Comparison of ENCODE assay signal across 10 cellular contexts in the genomic region with DNA sequence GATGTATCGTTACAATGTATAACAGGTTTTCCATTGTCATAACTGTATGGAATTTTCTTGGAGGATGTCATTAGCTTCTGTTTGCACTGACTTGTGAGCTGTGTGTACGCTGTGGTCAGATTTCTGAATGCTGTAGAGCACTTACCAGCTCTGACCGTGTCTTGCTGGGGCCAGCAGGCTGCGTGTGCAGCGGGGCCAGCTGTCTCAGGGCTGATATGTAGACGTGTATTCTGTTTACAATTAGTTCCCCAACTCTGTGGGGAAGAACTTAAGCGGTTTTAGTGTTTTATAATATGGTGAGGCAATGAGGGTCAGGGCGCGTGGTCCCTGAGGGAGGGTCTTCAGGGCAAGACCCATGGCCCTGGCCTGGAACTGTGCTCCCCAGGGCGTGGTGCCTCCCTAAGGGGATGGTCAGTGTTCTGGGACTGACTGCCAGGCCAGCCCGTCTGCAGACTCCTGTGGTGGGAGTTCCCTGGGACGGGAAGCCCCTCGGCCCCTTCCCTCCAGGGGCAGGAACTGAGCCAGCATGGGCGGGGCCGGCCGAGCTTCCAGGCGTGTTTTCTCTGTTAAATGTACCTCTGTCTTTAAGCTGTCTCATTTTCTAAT. TPM values are rescaled to one million over a fixed set of nuclear protein-coding genes. Genes with fewer than 3 reads are reported as not detected.
DNase-seq lines count a peak whose midpoint lies in the region; FAIRE-seq and TF ChIP-seq lines count a peak whose summit lies in the region.
"Had no signal": no experiment of that assay in that cellular context is flagged by ENCODE, and none has a peak within 500 bp of the region (broad histone marks: within the 10 kb centered on the region; RNA-seq: fewer than 3 reads in every experiment).

No MANE protein-coding gene starts in this region.

- H3K4me1 ChIP-seq in cardiac muscle cell (ENCODE audit: low read depth) (no peaks in the 10 kb centered on the region), sigmoid colon (peaks cover 0 to 49% (median 41%) of the 10 kb centered on the region in 4 donors)

- no peak for TF ChIP-seq CTCF in VCaP (conservative IDR thresholded peaks at IDR 0.05)
- no peak for TF ChIP-seq CTCF in cardiac muscle cell (IDR thresholded peaks at IDR 0.05; ENCODE audit: low read depth, low read length)
- no peak for TF ChIP-seq CTCF in sigmoid colon (IDR thresholded peaks at IDR 0.05)

- H3K36me3 ChIP-seq in cardiac muscle cell (peaks cover 11% of the 10 kb centered on the region), sigmoid colon (peaks cover 12 to 73% (median 43%) of the 10 kb centered on the region in 4 donors)

- intact Hi-C loops in sigmoid colon (cut with DNase I): loop anchor here (5.0 kb wide), 1 partner anchor 124 kb away; no protein-coding TSS in a partner anchor

- no peaks in the 10 kb centered on the region for H3K9me3 ChIP-seq in cardiac muscle cell (ENCODE audit: low read depth)
- H3K9me3 ChIP-seq in sigmoid colon: no peaks in the 10 kb centered on the region

- DNase-seq in GM12891 (ENCODE audit: insufficient read length, low spot score) (no peak), cardiac muscle cell (ENCODE audit: low read depth in 1 of 2, low spot score in 1 of 2) (peak in 1 of 2 donors; percentile 62), sigmoid colon (peak; percentile 90), MV-4-11 (lab: John Stamatoyannopoulos, UW) (no peak), epidermal melanocyte (ENCODE audit: insufficient read length, low spot score) (no peak), NCI-H2171 treated with DMSO at 0.1 percent for 48 hours (lab: John Stamatoyannopoulos, UW) (no peak)
- DNase-seq in activated CD8-positive, alpha-beta memory T cell treated with anti-CD3 and anti-CD28 coated beads, Interleukin-2, amount 50 U/mL, for 4 hours: no peak
- DNase-seq: effector memory CD4-positive, alpha-beta T cell; stimulated activated CD4-positive, alpha-beta T cell treated with anti-CD3 and anti-CD28 coated beads, Interleukin-2, amount 100 ng/mL, for 24 hours had no signal

- TF ChIP-seq POLR2A in GM12891 (IDR thresholded peaks at IDR 0.05; ENCODE audit: low read depth, low read length): no peak
- no peak for TF ChIP-seq POLR2A in sigmoid colon (IDR thresholded peaks at IDR 0.05)

- no peak for TF ChIP-seq EP300 in sigmoid colon (IDR thresholded peaks at IDR 0.05)

- WGBS in sigmoid colon, 2 donors: 56 to 61% methylated on average over 17 of the region's 17 CpGs

- H3K27me3 ChIP-seq in cardiac muscle cell (no peaks in the 10 kb centered on the region), sigmoid colon (no peaks in the 10 kb centered on the region)

- peak; percentile 71 for FAIRE-seq in GM12891 (lab: Jason Lieb, UNC)

- H3K4me3 ChIP-seq in cardiac muscle cell: no peak overlapping the region
- no peak overlapping the region for H3K4me3 ChIP-seq in sigmoid colon

- H3K27ac ChIP-seq in VCaP (peak overlapping the region; percentile 85), cardiac muscle cell (peak overlapping the region; percentile 62), sigmoid colon (peak overlapping the region; percentile 75 to 81 (median 77))

TF ChIP-seq in GM12891, 5 proteins besides CTCF, POLR2A, EP300 and RAD21:
- TF ChIP-seq POU2F2 (IDR thresholded peaks at IDR 0.05; ENCODE audit: low read depth, low read length) (no peak), PAX5 (IDR thresholded peaks at IDR 0.05; ENCODE audit: insufficient read depth, low read length, severe bottlenecking) (no peak), POLR2AphosphoS5 (IDR thresholded peaks at IDR 0.05; ENCODE audit: low read depth, low read length) (no peak), SPI1 (IDR thresholded peaks at IDR 0.05; ENCODE audit: low read depth, low read length) (no peak), TAF1 (IDR thresholded peaks at IDR 0.05; ENCODE audit: low read depth, low read length) (no peak)

RNA-seq across cellular contexts. Expression of a gene that starts 18.7 kb away (rescaled TPM):
- 21.0 TPM for polyA plus RNA-seq in GM12891 (2012; ENCODE audit: low read depth, missing spikeins)
- total RNA-seq in cardiac muscle cell (19.1 and 27.5 TPM in 2 replicates), sigmoid colon (1 to 10 TPM; 1.8 to 7.5 (median 2.0) TPM)
- polyA plus RNA-seq in cardiac muscle cell (12.1 and 15.8 TPM in 2 replicates), sigmoid colon (10 to 100 TPM in 1 of 3 donors, 1 to 10 TPM in 2; 3.6 to 15.7 (median 5.1) TPM)

RNA-seq across cellular contexts. Expression of a gene that starts 19.0 kb away (rescaled TPM):
- polyA plus RNA-seq in GM12891 (2012; ENCODE audit: low read depth, missing spikeins): 11.1 TPM
- 118 and 135 TPM in 2 replicates for total RNA-seq in cardiac muscle cell
- 120 and 127 TPM in 2 replicates for polyA plus RNA-seq in cardiac muscle cell
- total RNA-seq in sigmoid colon: 100 to 1,000 TPM in 1 of 4 donors, 10 to 100 TPM in 3; 84.2 to 106 (median 89.4) TPM
- 10 to 100 TPM; 41.7 to 90.1 (median 61.7) TPM for polyA plus RNA-seq in sigmoid colon
